Comparison of ENCODE assay signal across 1 cellular context in the genomic region with DNA sequence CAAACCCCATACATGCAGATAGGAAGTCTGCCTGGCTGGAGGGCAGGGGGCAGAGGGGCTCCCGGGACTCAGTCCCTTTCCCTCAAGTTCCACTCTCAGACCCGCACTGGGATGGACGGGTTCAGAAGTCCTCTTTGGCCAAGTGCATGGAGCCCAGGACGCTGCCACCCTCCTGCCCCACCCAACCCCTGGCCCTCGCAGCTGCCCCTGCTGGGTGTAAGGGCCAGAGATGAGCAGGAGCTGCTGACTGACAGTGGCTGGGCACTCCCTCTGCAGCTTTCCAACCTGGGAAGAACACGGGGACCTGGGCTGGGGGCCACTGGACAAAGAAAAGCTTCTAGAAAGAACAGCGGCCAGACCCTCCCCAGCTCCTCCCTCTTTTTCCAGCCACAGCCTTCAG.
TF ChIP-seq lines count a peak whose summit lies in the region.

No MANE protein-coding gene starts in this region.

TF ChIP-seq in H1, 55 proteins besides CTCF, POLR2A, EP300 and RAD21:
- no peak for TF ChIP-seq JUND (IDR thresholded peaks at IDR 0.05; ENCODE audit: low read length)
- TF ChIP-seq, protein P1, sequence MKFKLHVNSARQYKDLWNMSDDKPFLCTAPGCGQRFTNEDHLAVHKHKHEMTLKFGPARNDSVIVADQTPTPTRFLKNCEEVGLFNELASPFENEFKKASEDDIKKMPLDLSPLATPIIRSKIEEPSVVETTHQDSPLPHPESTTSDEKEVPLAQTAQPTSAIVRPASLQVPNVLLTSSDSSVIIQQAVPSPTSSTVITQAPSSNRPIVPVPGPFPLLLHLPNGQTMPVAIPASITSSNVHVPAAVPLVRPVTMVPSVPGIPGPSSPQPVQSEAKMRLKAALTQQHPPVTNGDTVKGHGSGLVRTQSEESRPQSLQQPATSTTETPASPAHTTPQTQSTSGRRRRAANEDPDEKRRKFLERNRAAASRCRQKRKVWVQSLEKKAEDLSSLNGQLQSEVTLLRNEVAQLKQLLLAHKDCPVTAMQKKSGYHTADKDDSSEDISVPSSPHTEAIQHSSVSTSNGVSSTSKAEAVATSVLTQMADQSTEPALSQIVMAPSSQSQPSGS (IDR thresholded peaks at IDR 0.05; ENCODE audit: low read length) = no peak
